In the genomic region with DNA sequence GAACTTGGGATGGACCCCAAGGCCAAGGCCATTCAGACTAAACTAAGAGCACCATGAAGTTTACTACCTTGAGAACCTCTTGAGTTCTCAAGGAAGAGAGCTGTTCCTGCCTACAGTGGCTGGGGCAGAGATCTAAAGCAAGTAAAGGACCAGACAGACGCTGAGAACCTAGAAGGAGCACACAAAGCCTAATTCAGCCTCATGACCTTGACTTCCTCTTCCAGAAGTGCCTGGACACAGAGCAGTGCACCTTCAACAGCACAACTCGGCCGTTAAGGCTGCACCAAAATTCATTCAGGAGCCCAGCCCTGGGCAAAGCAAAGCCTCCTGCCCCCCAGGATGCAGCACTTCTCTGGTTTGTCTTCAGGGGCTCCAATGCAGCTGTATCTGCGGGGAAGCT, we compare ENCODE assay signal across 18 cellular contexts.
"Had no signal": no experiment of that assay in that cellular context is flagged by ENCODE, and none has a peak within 500 bp of the region (broad histone marks: within the 10 kb centered on the region; RNA-seq: fewer than 3 reads in every experiment).

No MANE protein-coding gene starts in this region.

- H3K4me1 ChIP-seq: body of pancreas, colonic mucosa had no signal

- H3K9me3 Mint-ChIP-seq: activated T-cell treated with anti-CD3 and anti-CD28 coated beads, Interleukin-2, amount 50 U/mL, for 72 hours; nephron; T-cell had no signal

- H3K27ac ChIP-seq: colonic mucosa had no signal

- H3K4me3 Mint-ChIP-seq: activated naive CD8-positive, alpha-beta T cell; activated T-cell treated with anti-CD3 and anti-CD28 coated beads, Interleukin-2, amount 50 U/mL, for 72 hours; nephron; T-cell had no signal

- H3K36me3 ChIP-seq: colonic mucosa had no signal

- H3K27ac Mint-ChIP-seq: activated naive CD8-positive, alpha-beta T cell; activated T-cell treated with anti-CD3 and anti-CD28 coated beads, Interleukin-2, amount 50 U/mL, for 72 hours; nephron; T-cell had no signal

- DNase-seq: activated CD4-positive, alpha-beta T cell treated with anti-CD3 and anti-CD28 coated beads, Interleukin-2, amount 50 U/mL, for 1 hour; activated gamma-delta T cell treated with Interleukin-2 at 50 U/mL for 16 hours; activated T-cell treated with anti-CD3 and anti-CD28 coated beads, Interleukin-2, amount 50 U/mL, for 72 hours; amygdala; body of pancreas; caudate nucleus; colonic mucosa; left ventricle myocardium superior; occipital lobe; stimulated activated CD4-positive, alpha-beta T cell treated with anti-CD3 and anti-CD28 coated beads, Interleukin-4, amount 100 ng/mL, for 4 hours; stimulated activated CD8-positive, alpha-beta memory T cell treated with anti-CD3 and anti-CD28 coated beads, Interleukin-4, amount 100 ng/mL, for 48 hours; stimulated activated naive CD4-positive, alpha-beta T cell treated with Interleukin-2 at 50 U/mL for 16 hours; T-cell; T-helper 9 cell; trophoblast cell had no signal

- H3K36me3 Mint-ChIP-seq: T-cell had no signal

- H3K27me3 ChIP-seq: body of pancreas, colonic mucosa had no signal

- H3K4me3 ChIP-seq: body of pancreas, colonic mucosa, skin epidermis had no signal

- H3K9me3 ChIP-seq: body of pancreas, colonic mucosa had no signal
